Comparison of ENCODE assay signal across 1 cellular context in genomic region chr5:159158553-159159091, GRCh38. TPM values are rescaled to one million over a fixed set of nuclear protein-coding genes. Genes with fewer than 3 reads are reported as not detected.
"Had no signal": no experiment of that assay in that cellular context is flagged by ENCODE, and none has a peak within 500 bp of the region (broad histone marks: within the 10 kb centered on the region; RNA-seq: fewer than 3 reads in every experiment).

No MANE protein-coding gene starts in this region.

RNA-seq across cellular contexts. Expression of gene EBF1, which starts 58.9 kb away (rescaled TPM):
- total RNA-seq: activated T-helper 1 cell treated with anti-CD3 and anti-CD28 coated beads, Interleukin-12 subunit alpha, Interleukin-12 subunit beta, Interleukin-2, Interleukin-4 antibody, amounts not matched to agents 30 ng/mL and 10 ng/mL and 1 ng/mL, durations not matched to agents 14 hours and 24 hours and 36 hours had no signal
